ENCODE assay signal across 13 cellular contexts in genomic region chr10:78148564-78148963, GRCh38.
A peak's percentile ranks its signal among the peaks of the same experiment; 100 is the strongest.
DNase-seq lines count a peak whose midpoint lies in the region; ATAC-seq, FAIRE-seq and TF ChIP-seq lines count a peak whose summit lies in the region.
"Had no signal": no experiment of that assay in that cellular context is flagged by ENCODE, and none has a peak within 500 bp of the region (broad histone marks: within the 10 kb centered on the region; RNA-seq: fewer than 3 reads in every experiment).

No MANE protein-coding gene starts in this region.

- no peak for TF ChIP-seq CTCF in nephron (IDR thresholded peaks at IDR 0.05; ENCODE audit: unreplicated experiment in 3 of 3)

- peaks cover 19% of the 10 kb centered on the region for H3K4me1 Mint-ChIP-seq in nephron
- no peaks in the 10 kb centered on the region for H3K4me1 Mint-ChIP-seq in stimulated activated naive CD8-positive, alpha-beta T cell treated with anti-CD3 and anti-CD28 coated beads, Interleukin-15, amount 100 ng/mL, for 72 hours
- H3K4me1 Mint-ChIP-seq: CD4-positive, alpha-beta memory T cell had no signal

- intact Hi-C loops in left cardiac atrium (cut with DNase I) = no loop called here

- no peaks in the 10 kb centered on the region for H3K36me3 Mint-ChIP-seq in nephron (ENCODE audit: low read depth)
- H3K36me3 Mint-ChIP-seq: CD4-positive, alpha-beta memory T cell had no signal

- DNase-seq in SK-N-DZ (ENCODE audit: low spot score) = peak; percentile 86
- peak; percentile 30 for DNase-seq in amniotic epithelial cell (ENCODE audit: low read depth)
- DNase-seq in NCI-H524 treated with DMSO at 0.1 percent for 48 hours (lab: John Stamatoyannopoulos, UW) = no peak
- no peak for DNase-seq in stimulated activated naive CD8-positive, alpha-beta T cell treated with anti-CD3 and anti-CD28 coated beads, Interleukin-15, amount 100 ng/mL, for 72 hours
- no peak for DNase-seq in stimulated activated CD8-positive, alpha-beta memory T cell treated with anti-CD3 and anti-CD28 coated beads, Interleukin-4, amount 100 ng/mL, for 48 hours
- no peak for DNase-seq in left cardiac atrium
- DNase-seq: BE2C; CD4-positive, alpha-beta memory T cell; GF-D8 had no signal

- no peak for ATAC-seq in stimulated activated naive CD8-positive, alpha-beta T cell treated with anti-CD3 and anti-CD28 coated beads, Interleukin-15, amount 100 ng/mL, for 72 hours
- ATAC-seq in left cardiac atrium = no peak

- peaks cover 12% of the 10 kb centered on the region for H3K9me3 Mint-ChIP-seq in nephron
- H3K9me3 Mint-ChIP-seq in stimulated activated naive CD8-positive, alpha-beta T cell treated with anti-CD3 and anti-CD28 coated beads, Interleukin-15, amount 100 ng/mL, for 72 hours = peaks cover 0 to 7% of the 10 kb centered on the region in 2 donors

- peaks cover 5% of the 10 kb centered on the region for H3K27me3 Mint-ChIP-seq in nephron (ENCODE audit: low read depth)
- peaks cover 8% of the 10 kb centered on the region for H3K27me3 Mint-ChIP-seq in stimulated activated naive CD8-positive, alpha-beta T cell treated with anti-CD3 and anti-CD28 coated beads, Interleukin-15, amount 100 ng/mL, for 72 hours

- peak overlapping the region; percentile 23 to 63 (median 52) for H3K27ac Mint-ChIP-seq in nephron
- H3K27ac Mint-ChIP-seq in stimulated activated naive CD8-positive, alpha-beta T cell treated with anti-CD3 and anti-CD28 coated beads, Interleukin-15, amount 100 ng/mL, for 72 hours = peak overlapping the region in 1 of 2 donors; percentile 83
- H3K27ac Mint-ChIP-seq: CD4-positive, alpha-beta memory T cell had no signal

- no peak overlapping the region for H3K4me3 Mint-ChIP-seq in nephron
- H3K4me3 Mint-ChIP-seq in stimulated activated naive CD8-positive, alpha-beta T cell treated with anti-CD3 and anti-CD28 coated beads, Interleukin-15, amount 100 ng/mL, for 72 hours = no peak overlapping the region
- H3K4me3 Mint-ChIP-seq: CD4-positive, alpha-beta memory T cell had no signal

- peak; percentile 72 for FAIRE-seq in islet of Langerhans (lab: Jason Lieb, UNC)
- FAIRE-seq: A549, GM19239 had no signal

Comparison
In these comparisons a context has a peak if more than half of its experiments do, and no peak if none do; other contexts are left out.
1. DNase-seq: peak in SK-N-DZ (single experiment) and amniotic epithelial cell (single experiment); none in NCI-H524 treated with DMSO at 0.1 percent for 48 hours (single experiment), stimulated activated naive CD8-positive, alpha-beta T cell treated with anti-CD3 and anti-CD28 coated beads, Interleukin-15, amount 100 ng/mL, for 72 hours (0 of 2), stimulated activated CD8-positive, alpha-beta memory T cell treated with anti-CD3 and anti-CD28 coated beads, Interleukin-4, amount 100 ng/mL, for 48 hours (single experiment) and left cardiac atrium (single experiment).